8 cellular contexts compared by ENCODE assay signal in the genomic region with DNA sequence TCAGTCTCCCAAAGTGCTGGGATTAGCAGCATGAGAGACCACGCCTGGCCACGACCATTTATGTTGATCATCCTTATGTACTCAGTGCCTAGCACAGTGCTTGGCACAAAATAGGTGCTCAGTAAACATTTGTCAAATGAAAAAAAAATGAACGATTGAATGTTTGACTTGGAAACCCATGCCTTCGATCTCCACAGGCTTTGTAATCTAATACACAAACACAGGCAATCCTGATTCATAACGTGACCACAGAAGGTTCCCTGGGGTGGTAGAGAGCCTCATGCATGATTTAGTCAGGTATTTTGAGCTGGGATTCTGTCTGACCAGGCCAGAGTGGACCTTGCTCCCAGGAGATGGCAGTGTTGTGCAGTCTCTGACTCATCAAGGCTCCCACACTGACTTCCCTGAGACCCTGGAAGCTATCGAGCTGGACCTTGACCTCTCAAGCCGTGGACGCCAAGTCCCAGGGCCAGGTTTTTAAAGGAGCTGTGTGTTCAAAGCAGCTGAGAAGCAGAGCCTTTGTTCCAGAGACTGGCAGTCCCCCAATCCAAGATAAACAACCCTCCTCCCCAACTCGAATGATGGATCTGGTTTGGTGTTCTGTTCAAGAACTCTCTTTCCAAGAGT.
DNase-seq lines count a peak whose midpoint lies in the region; ATAC-seq, FAIRE-seq and TF ChIP-seq lines count a peak whose summit lies in the region.

No MANE protein-coding gene starts in this region.

- peaks cover 53% of the 10 kb centered on the region for H3K4me1 Mint-ChIP-seq in Calu3 (ENCODE audit: low read depth, unreplicated experiment)

- peaks cover 6% of the 10 kb centered on the region for H3K36me3 Mint-ChIP-seq in Calu3 (ENCODE audit: insufficient read depth, unreplicated experiment)

- CTCF ChIA-PET in Calu3 (lab: Charles Lee): interaction anchor here (0.5 to 2.1 kb wide), 28 partner anchors 10 to 574 kb away, joined by 3 to 45 read pairs (median 4); a partner anchor contains a TSS

- H3K9me3 ChIP-seq in Karpas-422 (ENCODE audit: low read length) (no peaks in the 10 kb centered on the region), pancreas (no peaks in the 10 kb centered on the region)

- peak; percentile 89 for DNase-seq in Calu3
- DNase-seq in Karpas-422: peak; percentile 53
- DNase-seq in SW480 (ENCODE audit: low spot score): peak; percentile 83
- DNase-seq in germinal center (ENCODE audit: low spot score): peak; percentile 9
- DNase-seq in pancreas: peak; percentile 70 to 95 (median 90)
- no peak for DNase-seq in stimulated activated CD4-positive, alpha-beta T cell treated with anti-CD3 and anti-CD28 coated beads, Interleukin-4, amount 100 ng/mL, for 4 hours

- no peaks in the 10 kb centered on the region for H3K79me2 ChIP-seq in Karpas-422 (ENCODE audit: low read length)

- no TSS peak for BruUV-seq in Calu3 (replicated peaks; lab: Mats Ljungman, UMichigan)

- peak overlapping the region; percentile 62 for H3K27ac Mint-ChIP-seq in Calu3 (ENCODE audit: unreplicated experiment)

- no peak for FAIRE-seq in pancreas (lab: Jason Lieb, UNC)

- H3K27ac ChIP-seq in Karpas-422 (ENCODE audit: low read length) (no peak overlapping the region), pancreas (peak overlapping the region; percentile 44 to 71 (median 56))

- H3K9ac ChIP-seq in Karpas-422 (ENCODE audit: low read length): no peak overlapping the region

- WGBS in pancreas, 2 donors: 14 to 17% methylated on average over 9 of the region's 9 CpGs

- no peaks in the 10 kb centered on the region for H3K27me3 ChIP-seq in Karpas-422 (ENCODE audit: low read length)
- no peaks in the 10 kb centered on the region for H3K27me3 ChIP-seq in pancreas

- TF ChIP-seq CTCF in Calu3 (IDR thresholded peaks at IDR 0.05; ENCODE audit: unreplicated experiment) (peak; percentile 69), pancreas (IDR thresholded peaks at IDR 0.05) (peak; percentile 32 to 50 (median 42))

- peaks cover 3% of the 10 kb centered on the region for H3K9me3 Mint-ChIP-seq in Calu3 (ENCODE audit: low read depth, unreplicated experiment)

- H3K36me3 ChIP-seq in Karpas-422 (ENCODE audit: insufficient read depth, low read length): no peaks in the 10 kb centered on the region
- H3K36me3 ChIP-seq in pancreas: no peaks in the 10 kb centered on the region

- H3K4me1 ChIP-seq in Karpas-422 (ENCODE audit: low read length) (no peaks in the 10 kb centered on the region), pancreas (peaks cover 6 to 20% (median 11%) of the 10 kb centered on the region in 3 donors)

- H3K4me3 ChIP-seq in Karpas-422 (ENCODE audit: low read length): no peak overlapping the region
- no peak overlapping the region for H3K4me3 ChIP-seq in pancreas

- H3K4me2 ChIP-seq in Karpas-422 (ENCODE audit: low read depth, low read length, poor library complexity, severe bottlenecking): no peak overlapping the region

- peak; percentile 64 for ATAC-seq in GM19372 (IDR thresholded peaks at IDR 0.05; ENCODE audit: low read depth, unreplicated experiment)
- ATAC-seq in pancreas: peak; percentile 91 to 97 (median 94)
- ATAC-seq in HG03108 (IDR thresholded peaks at IDR 0.05; ENCODE audit: unreplicated experiment): no peak

- peak overlapping the region; percentile 2 for H3K4me3 Mint-ChIP-seq in Calu3 (ENCODE audit: low read depth, unreplicated experiment)

- intact Hi-C loops in Calu3 (cut with micrococcal nuclease; ENCODE audit: unreplicated experiment) (loop anchor here (1.0 to 10.0 kb wide), 5 partner anchors 11 to 572 kb away; no protein-coding TSS in a partner anchor), pancreas (cut with DNase I) (loop anchor here in 1 of 3 donors (10.0 kb wide), 1 partner anchor 570 kb away; no protein-coding TSS in a partner anchor)

- H4K20me1 ChIP-seq in Karpas-422 (ENCODE audit: insufficient read depth, low read depth, low read length): no peaks in the 10 kb centered on the region

- no peaks in the 10 kb centered on the region for H3K9me2 ChIP-seq in Karpas-422 (replicated peaks; ENCODE audit: insufficient read depth, low read length)

- no peak overlapping the region for H2AFZ ChIP-seq in Karpas-422 (ENCODE audit: low read length)

- H3K27me3 Mint-ChIP-seq in Calu3 (ENCODE audit: unreplicated experiment): no peaks in the 10 kb centered on the region

Comparison
In these comparisons a context has a peak if more than half of its experiments do, and no peak if none do; other contexts are left out.
1. DNase-seq: peak in Calu3 (single experiment), Karpas-422 (single experiment), SW480 (single experiment), germinal center (single experiment) and pancreas (6 of 6); none in stimulated activated CD4-positive, alpha-beta T cell treated with anti-CD3 and anti-CD28 coated beads, Interleukin-4, amount 100 ng/mL, for 4 hours (0 of 2).